Comparison of ENCODE assay signal across 17 cellular contexts in the genomic region with DNA sequence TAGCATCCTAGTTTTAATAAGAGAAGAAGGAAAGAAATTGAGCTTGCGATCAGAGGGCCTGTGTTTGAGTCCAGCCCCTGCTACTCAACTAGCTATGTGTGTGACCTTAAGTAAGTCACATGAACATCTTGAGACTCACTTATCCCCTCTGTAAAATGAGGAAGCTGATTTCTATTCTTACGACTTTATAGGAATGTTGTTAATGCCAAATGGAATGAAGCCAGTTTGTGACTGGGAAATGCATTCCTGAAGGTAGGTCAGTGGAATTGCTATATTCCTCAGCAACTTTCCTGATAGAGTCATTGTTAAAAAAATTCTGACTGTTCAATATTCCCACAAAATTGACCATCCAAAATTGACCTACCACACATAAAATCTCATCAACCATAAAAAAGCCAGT. TPM values are rescaled to one million over a fixed set of nuclear protein-coding genes. Genes with fewer than 3 reads are reported as not detected.
DNase-seq lines count a peak whose midpoint lies in the region; ATAC-seq and TF ChIP-seq lines count a peak whose summit lies in the region.
"Had no signal": no experiment of that assay in that cellular context is flagged by ENCODE, and none has a peak within 500 bp of the region (broad histone marks: within the 10 kb centered on the region; RNA-seq: fewer than 3 reads in every experiment).

No MANE protein-coding gene starts in this region.

- H3K4me1 Mint-ChIP-seq in natural killer cell treated with Interleukin-12 subunit alpha and Interleukin-12 subunit beta and Interleukin-15 and Interleukin-18, amount 100 ng/mL, for 72 hours (ENCODE audit: low read depth in 2 of 2): peaks cover 80 to 89% of the 10 kb centered on the region in 2 donors

- H3K27me3 Mint-ChIP-seq in natural killer cell treated with Interleukin-12 subunit alpha and Interleukin-12 subunit beta and Interleukin-15 and Interleukin-18, amount 100 ng/mL, for 72 hours: no peaks in the 10 kb centered on the region

- peaks cover 43% of the 10 kb centered on the region for H3K36me3 Mint-ChIP-seq in natural killer cell treated with Interleukin-12 subunit alpha and Interleukin-12 subunit beta and Interleukin-15 and Interleukin-18, amount 100 ng/mL, for 72 hours
- H3K36me3 Mint-ChIP-seq: CD8-positive, alpha-beta T cell had no signal

- DNase-seq in AG10803 (ENCODE audit: low read depth): peak; percentile 39
- DNase-seq in LNCaP clone FGC (ENCODE audit: low read depth): peak; percentile 46
- peak; percentile 11 for DNase-seq in choroid plexus epithelial cell (ENCODE audit: low read depth)
- DNase-seq in natural killer cell treated with Interleukin-12 subunit alpha and Interleukin-12 subunit beta and Interleukin-15 and Interleukin-18, amount 100 ng/mL, for 72 hours (ENCODE audit: low spot score): no peak
- no peak for DNase-seq in COLO668 (lab: John Stamatoyannopoulos, UW; ENCODE audit: unreplicated experiment)
- no peak for DNase-seq in NK-92 (lab: John Stamatoyannopoulos, UW; ENCODE audit: unreplicated experiment)
- no peak for DNase-seq in T1000 (lab: John Stamatoyannopoulos, UW)
- DNase-seq: BE2C; CD8-positive, alpha-beta T cell; DND-41; NCI-H1105 treated with DMSO at 0.1 percent for 48 hours; NCI-H187; NCI-H446; NCI-H748 treated with DMSO at 0.1 percent for 48 hours; Peyer's patch; SHP77 had no signal

- peak overlapping the region; percentile 91 for H3K4me3 Mint-ChIP-seq in natural killer cell treated with Interleukin-12 subunit alpha and Interleukin-12 subunit beta and Interleukin-15 and Interleukin-18, amount 100 ng/mL, for 72 hours
- H3K4me3 Mint-ChIP-seq: CD8-positive, alpha-beta T cell had no signal

- ATAC-seq in natural killer cell treated with Interleukin-12 subunit alpha and Interleukin-12 subunit beta and Interleukin-15 and Interleukin-18, amount 100 ng/mL, for 72 hours: no peak
- ATAC-seq: CD8-positive, alpha-beta T cell had no signal

- H3K9me3 Mint-ChIP-seq in natural killer cell treated with Interleukin-12 subunit alpha and Interleukin-12 subunit beta and Interleukin-15 and Interleukin-18, amount 100 ng/mL, for 72 hours: peaks cover 2% of the 10 kb centered on the region
- H3K9me3 Mint-ChIP-seq: CD8-positive, alpha-beta T cell had no signal

- H3K27ac Mint-ChIP-seq in natural killer cell treated with Interleukin-12 subunit alpha and Interleukin-12 subunit beta and Interleukin-15 and Interleukin-18, amount 100 ng/mL, for 72 hours: peak overlapping the region; percentile 98 to 100
- H3K27ac Mint-ChIP-seq: CD8-positive, alpha-beta T cell had no signal

- no peak overlapping the region for H3K4me3 ChIP-seq in AG10803 (ENCODE audit: low read length)
- H3K4me3 ChIP-seq in LNCaP clone FGC (ENCODE audit: low read depth, low read length): no peak overlapping the region
- no peak overlapping the region for H3K4me3 ChIP-seq in choroid plexus epithelial cell (ENCODE audit: low read depth, low read length)
- H3K4me3 ChIP-seq: Peyer's patch had no signal

- TF ChIP-seq CTCF in AG10803 (conservative IDR thresholded peaks at IDR 0.05; ENCODE audit: low read length) (no peak), LNCaP clone FGC (IDR thresholded peaks at IDR 0.05; ENCODE audit: control insufficient read depth, extremely low read depth, insufficient read depth) (no peak), choroid plexus epithelial cell (conservative IDR thresholded peaks at IDR 0.05; ENCODE audit: low read depth, low read length) (no peak)

RNA-seq across cellular contexts. Expression of a gene that starts 14.9 kb away (rescaled TPM):
- 100 to 1,000 TPM in 1 of 2 donors, 10 to 100 TPM in 1; 80.6 to 195 TPM for total RNA-seq in natural killer cell treated with Interleukin-12 subunit alpha and Interleukin-12 subunit beta and Interleukin-15 and Interleukin-18, amount 100 ng/mL, for 72 hours
- total RNA-seq: H1 had no signal

Comparison
In these comparisons a context has a peak if more than half of its experiments do, and no peak if none do; other contexts are left out.
1. DNase-seq: peak in AG10803 (single experiment), LNCaP clone FGC (single experiment) and choroid plexus epithelial cell (single experiment); none in natural killer cell treated with Interleukin-12 subunit alpha and Interleukin-12 subunit beta and Interleukin-15 and Interleukin-18, amount 100 ng/mL, for 72 hours (single experiment), COLO668 (single experiment), NK-92 (single experiment) and T1000 (single experiment).